8 cellular contexts compared by ENCODE assay signal in genomic region chr3:49703443-49703927, GRCh38. TPM values are rescaled to one million over a fixed set of nuclear protein-coding genes. Genes with fewer than 3 reads are reported as not detected.
DNase-seq lines count a peak whose midpoint lies in the region; ATAC-seq and TF ChIP-seq lines count a peak whose summit lies in the region.

No MANE protein-coding gene starts in this region.

- ATAC-seq in GM21381 (IDR thresholded peaks at IDR 0.05; ENCODE audit: unreplicated experiment): no peak

- peaks cover 31% of the 10 kb centered on the region for H3K4me1 ChIP-seq in mesenchymal stem cell (ENCODE audit: control insufficient read depth, insufficient read depth, low read depth, low read length)

- peak; percentile 64 for DNase-seq in GDM1 (lab: John Stamatoyannopoulos, UW)
- peak; percentile 61 for DNase-seq in HFFc6
- DNase-seq in NCI-H345 (lab: John Stamatoyannopoulos, UW): peak; percentile 19
- peak; percentile 91 for DNase-seq in activated CD4-positive, alpha-beta T cell treated with anti-CD3 and anti-CD28 coated beads, Interleukin-2, amount 10 ng/mL, durations not matched to agents 24 days and 14 days
- peak in 8 of 10 donors; percentile 43 to 75 (median 66) for DNase-seq in dorsolateral prefrontal cortex
- DNase-seq in mesenchymal stem cell: peak; percentile 75
- DNase-seq in stimulated activated naive CD4-positive, alpha-beta T cell treated with Interleukin-2 at 50 U/mL for 16 hours (lab: John Stamatoyannopoulos, UW): peak; percentile 52

- H3K9ac ChIP-seq in mesenchymal stem cell (ENCODE audit: low read length): no peak overlapping the region

- 70% methylated on average over 14 of the region's 14 CpGs for WGBS in mesenchymal stem cell

- no peak overlapping the region for H3K27ac Mint-ChIP-seq in HFFc6
- H3K27ac Mint-ChIP-seq in activated CD4-positive, alpha-beta T cell treated with anti-CD3 and anti-CD28 coated beads, Interleukin-2, amount 10 ng/mL, durations not matched to agents 24 days and 14 days: no peak overlapping the region

- no peaks in the 10 kb centered on the region for H3K9me3 ChIP-seq in mesenchymal stem cell (ENCODE audit: control insufficient read depth, low read length)

- H3K4me3 ChIP-seq in dorsolateral prefrontal cortex (peak overlapping the region in 7 of 59 donors; percentile 6 to 35 (median 16)), mesenchymal stem cell (ENCODE audit: insufficient read depth in 1 of 2, low read depth in 1 of 2, low read length in 2 of 2) (no peak overlapping the region)

- H3K36me3 Mint-ChIP-seq in HFFc6 (ENCODE audit: low read depth): no peaks in the 10 kb centered on the region
- peaks cover 25% of the 10 kb centered on the region for H3K36me3 Mint-ChIP-seq in activated CD4-positive, alpha-beta T cell treated with anti-CD3 and anti-CD28 coated beads, Interleukin-2, amount 10 ng/mL, durations not matched to agents 24 days and 14 days (ENCODE audit: low read depth)

- H4K91ac ChIP-seq in mesenchymal stem cell (ENCODE audit: low read length): no peak overlapping the region

- H3K36me3 ChIP-seq in mesenchymal stem cell (ENCODE audit: control insufficient read depth in 1 of 2, insufficient read depth in 2 of 2, low read depth in 1 of 2, low read length in 2 of 2): peaks cover 55 to 84% of the 10 kb centered on the region in 2 experiments

- H2AFZ ChIP-seq in mesenchymal stem cell (ENCODE audit: low read depth, low read length): no peak overlapping the region

- H2BK12ac ChIP-seq in mesenchymal stem cell (ENCODE audit: low read length in 2 of 2): no peak overlapping the region

- TF ChIP-seq CTCF in HFFc6 (IDR thresholded peaks at IDR 0.05) (peak; percentile 91), dorsolateral prefrontal cortex (IDR thresholded peaks at IDR 0.05 in 54 of 56, conservative IDR thresholded peaks at IDR 0.05 in 2 of 56; ENCODE audit: low read depth in 1 of 56, partially characterized antibody in 56 of 56) (peak in 55 of 56 donors; percentile 57 to 88 (median 78))

- no peak overlapping the region for H2BK5ac ChIP-seq in mesenchymal stem cell (ENCODE audit: low read depth, low read length, poor library complexity, severe bottlenecking)

- peaks cover 2% of the 10 kb centered on the region for H3K79me1 ChIP-seq in mesenchymal stem cell (replicated peaks; ENCODE audit: low read length, poor library complexity, severe bottlenecking)

- H3K27me3 Mint-ChIP-seq in HFFc6 (ENCODE audit: insufficient read depth): peaks cover 1% of the 10 kb centered on the region
- no peaks in the 10 kb centered on the region for H3K27me3 Mint-ChIP-seq in activated CD4-positive, alpha-beta T cell treated with anti-CD3 and anti-CD28 coated beads, Interleukin-2, amount 10 ng/mL, durations not matched to agents 24 days and 14 days

- H3K4me2 ChIP-seq in mesenchymal stem cell (ENCODE audit: low read length, poor library complexity, severe bottlenecking): no peak overlapping the region

- H4K8ac ChIP-seq in mesenchymal stem cell (ENCODE audit: low read length): peak overlapping the region; percentile 64

- H2BK120ac ChIP-seq in mesenchymal stem cell (ENCODE audit: low read depth, low read length): no peak overlapping the region

- no peak overlapping the region for H2BK15ac ChIP-seq in mesenchymal stem cell (ENCODE audit: low read depth, poor library complexity, severe bottlenecking)

- no peaks in the 10 kb centered on the region for H3K9me3 Mint-ChIP-seq in HFFc6
- no peaks in the 10 kb centered on the region for H3K9me3 Mint-ChIP-seq in activated CD4-positive, alpha-beta T cell treated with anti-CD3 and anti-CD28 coated beads, Interleukin-2, amount 10 ng/mL, durations not matched to agents 24 days and 14 days

- H3K4ac ChIP-seq in mesenchymal stem cell (ENCODE audit: low read depth in 1 of 2, low read length in 2 of 2): no peak overlapping the region

- H3K4me1 Mint-ChIP-seq in HFFc6 (ENCODE audit: low read depth): peaks cover 12% of the 10 kb centered on the region
- peaks cover 2% of the 10 kb centered on the region for H3K4me1 Mint-ChIP-seq in activated CD4-positive, alpha-beta T cell treated with anti-CD3 and anti-CD28 coated beads, Interleukin-2, amount 10 ng/mL, durations not matched to agents 24 days and 14 days

- H3K27me3 ChIP-seq in dorsolateral prefrontal cortex: no peaks in the 10 kb centered on the region
- no peaks in the 10 kb centered on the region for H3K27me3 ChIP-seq in mesenchymal stem cell (ENCODE audit: control insufficient read depth in 1 of 2, insufficient read depth in 1 of 2, low read length in 2 of 2)

- no peak overlapping the region for H3K23ac ChIP-seq in mesenchymal stem cell (ENCODE audit: low read length in 2 of 2)

- intact Hi-C loops in activated CD4-positive, alpha-beta T cell treated with anti-CD3 and anti-CD28 coated beads, Interleukin-2, amount 10 ng/mL, durations not matched to agents 24 days and 14 days (cut with micrococcal nuclease): loop anchor here (1.0 kb wide), 1 partner anchor 136 kb away; no protein-coding TSS in a partner anchor
- intact Hi-C loops in dorsolateral prefrontal cortex (cut with DNase I): loop anchor here (1.0 to 5.0 kb wide), 2 partner anchors 136 to 139 kb away; no protein-coding TSS in a partner anchor

- H3K27ac ChIP-seq in dorsolateral prefrontal cortex (peak overlapping the region in 13 of 59 donors; percentile 15 to 74 (median 41)), mesenchymal stem cell (ENCODE audit: low read length, poor library complexity, severe bottlenecking) (no peak overlapping the region)

- no peak overlapping the region for H2AK5ac ChIP-seq in mesenchymal stem cell (ENCODE audit: low read length, severe bottlenecking)

- H3K4me3 Mint-ChIP-seq in HFFc6: no peak overlapping the region
- H3K4me3 Mint-ChIP-seq in activated CD4-positive, alpha-beta T cell treated with anti-CD3 and anti-CD28 coated beads, Interleukin-2, amount 10 ng/mL, durations not matched to agents 24 days and 14 days: no peak overlapping the region

- no peak overlapping the region for H3K18ac ChIP-seq in mesenchymal stem cell (ENCODE audit: low read depth in 1 of 2, low read length in 2 of 2)

- H3K14ac ChIP-seq in mesenchymal stem cell (ENCODE audit: low read length in 2 of 2): no peak overlapping the region

RNA-seq across cellular contexts. Expression of gene RNF123, which starts 14.1 kb away (rescaled TPM):
- total RNA-seq in HFFc6 (2021; fragmentation: NEBNext Ultra II Directional; extraction: Animal tissue kit (Norgen Biotek cat#: 25700)): 10 to 100 TPM; 35.3 to 44.2 (median 39.8) TPM
- total RNA-seq in activated CD4-positive, alpha-beta T cell treated with anti-CD3 and anti-CD28 coated beads, Interleukin-2, amount 10 ng/mL, durations not matched to agents 24 days and 14 days: 42.0 and 45.6 TPM in 2 replicates
- total RNA-seq in dorsolateral prefrontal cortex: 100 to 1,000 TPM in 1 of 120 experiments, 10 to 100 TPM in 119; 43.7 to 103 (median 67.5) TPM
- polyA plus RNA-seq in mesenchymal stem cell (2013, experiment 1 of 2): 24.4 TPM
- polyA plus RNA-seq in mesenchymal stem cell (2013, experiment 2 of 2): 22.4 TPM

RNA-seq across cellular contexts. Expression of gene MST1, which starts 14.2 kb away (rescaled TPM):
- 1 to 10 TPM; 3.4 to 7.4 (median 4.8) TPM for total RNA-seq in HFFc6 (2021; fragmentation: NEBNext Ultra II Directional; extraction: Animal tissue kit (Norgen Biotek cat#: 25700))
- 7.5 and 7.6 TPM in 2 replicates for total RNA-seq in activated CD4-positive, alpha-beta T cell treated with anti-CD3 and anti-CD28 coated beads, Interleukin-2, amount 10 ng/mL, durations not matched to agents 24 days and 14 days
- total RNA-seq in dorsolateral prefrontal cortex: 10 to 100 TPM in 114 of 120 experiments, 1 to 10 TPM in 6; 8.8 to 30.0 (median 15.2) TPM
- polyA plus RNA-seq in mesenchymal stem cell (2013, experiment 1 of 2): 7.8 TPM
- polyA plus RNA-seq in mesenchymal stem cell (2013, experiment 2 of 2): 7.5 TPM

RNA-seq across cellular contexts. Expression of gene AMIGO3, which starts 16.0 kb away (rescaled TPM):
- total RNA-seq in HFFc6 (2021; fragmentation: NEBNext Ultra II Directional; extraction: Animal tissue kit (Norgen Biotek cat#: 25700)): under 1 TPM in 2 of 6 experiments, not detected in 4; 0.43 to 0.61 TPM
- total RNA-seq in activated CD4-positive, alpha-beta T cell treated with anti-CD3 and anti-CD28 coated beads, Interleukin-2, amount 10 ng/mL, durations not matched to agents 24 days and 14 days: 0.21 TPM in 1 of 2 replicates, not detected in the other
- total RNA-seq in dorsolateral prefrontal cortex: 1 to 10 TPM in 1 of 120 experiments, under 1 TPM in 12, not detected in 107; 0.22 to 1.6 (median 0.32) TPM
- polyA plus RNA-seq in mesenchymal stem cell (2013, experiment 1 of 2): 1.2 TPM
- 1.2 TPM for polyA plus RNA-seq in mesenchymal stem cell (2013, experiment 2 of 2)

RNA-seq across cellular contexts. Expression of gene GMPPB, which starts 20.3 kb away (rescaled TPM):
- 10 to 100 TPM; 30.5 to 39.4 (median 34.8) TPM for total RNA-seq in HFFc6 (2021; fragmentation: NEBNext Ultra II Directional; extraction: Animal tissue kit (Norgen Biotek cat#: 25700))
- total RNA-seq in activated CD4-positive, alpha-beta T cell treated with anti-CD3 and anti-CD28 coated beads, Interleukin-2, amount 10 ng/mL, durations not matched to agents 24 days and 14 days: 43.5 and 45.8 TPM in 2 replicates
- 10 to 100 TPM; 10.6 to 25.4 (median 17.0) TPM for total RNA-seq in dorsolateral prefrontal cortex
- 16.4 TPM for polyA plus RNA-seq in mesenchymal stem cell (2013, experiment 1 of 2)
- 16.4 TPM for polyA plus RNA-seq in mesenchymal stem cell (2013, experiment 2 of 2)

RNA-seq across cellular contexts. Expression of gene APEH, which starts 29.3 kb away (rescaled TPM):
- 100 to 1,000 TPM in 5 of 6 experiments, 10 to 100 TPM in 1; 98.5 to 126 (median 112) TPM for total RNA-seq in HFFc6 (2021; fragmentation: NEBNext Ultra II Directional; extraction: Animal tissue kit (Norgen Biotek cat#: 25700))
- total RNA-seq in activated CD4-positive, alpha-beta T cell treated with anti-CD3 and anti-CD28 coated beads, Interleukin-2, amount 10 ng/mL, durations not matched to agents 24 days and 14 days: 111 and 117 TPM in 2 replicates
- total RNA-seq in dorsolateral prefrontal cortex: 100 to 1,000 TPM in 17 of 120 experiments, 10 to 100 TPM in 103; 53.0 to 121 (median 85.4) TPM
- polyA plus RNA-seq in mesenchymal stem cell (2013, experiment 1 of 2): 46.0 TPM
- 44.5 TPM for polyA plus RNA-seq in mesenchymal stem cell (2013, experiment 2 of 2)

Comparison
In these comparisons a context has a peak if more than half of its experiments do, and no peak if none do; other contexts are left out.
1. DNase-seq: peak in every context shown above with its lines; median percentile 91 in activated CD4-positive, alpha-beta T cell treated with anti-CD3 and anti-CD28 coated beads, Interleukin-2, amount 10 ng/mL, durations not matched to agents 24 days and 14 days; 75 in mesenchymal stem cell; 66 in dorsolateral prefrontal cortex; 64 in GDM1; 61 in HFFc6; 52 in stimulated activated naive CD4-positive, alpha-beta T cell treated with Interleukin-2 at 50 U/mL for 16 hours; 19 in NCI-H345.